In the genomic region with DNA sequence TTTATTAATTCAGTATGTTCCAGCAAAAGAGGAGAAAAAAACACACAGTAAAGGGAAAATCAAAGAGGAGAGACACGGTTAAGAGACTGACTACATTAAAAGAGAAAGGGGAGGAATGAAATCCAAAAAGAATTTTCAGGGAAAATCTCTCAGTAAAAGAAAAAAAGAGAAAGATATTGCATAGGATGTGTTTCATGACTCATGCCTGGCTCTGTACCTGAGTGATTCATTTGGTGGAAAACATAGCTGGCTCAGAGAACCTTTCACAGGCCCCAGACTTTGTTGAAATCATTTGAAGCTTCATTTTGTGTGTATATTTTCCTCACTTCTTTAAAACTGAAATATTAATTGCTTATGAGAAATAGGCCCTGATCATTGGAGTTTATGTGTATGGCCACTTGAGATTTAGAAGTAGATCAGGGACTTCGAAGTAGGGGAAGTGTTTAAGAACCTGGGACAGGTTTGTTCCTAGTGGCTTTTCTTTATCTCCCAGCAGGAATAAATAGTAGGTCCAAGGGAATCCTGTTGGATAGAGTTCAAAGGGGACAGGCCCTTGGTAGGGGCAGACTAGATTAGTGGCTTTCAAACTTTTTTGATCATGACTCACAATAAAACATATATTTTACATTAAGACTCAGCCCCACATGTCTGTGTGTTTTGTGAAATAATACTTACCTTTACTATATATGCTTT, we compare ENCODE assay signal across 12 cellular contexts.
DNase-seq lines count a peak whose midpoint lies in the region; ATAC-seq and TF ChIP-seq lines count a peak whose summit lies in the region.
"Had no signal": no experiment of that assay in that cellular context is flagged by ENCODE, and none has a peak within 500 bp of the region (broad histone marks: within the 10 kb centered on the region; RNA-seq: fewer than 3 reads in every experiment).

No MANE protein-coding gene starts in this region.

- DNase-seq in EL (peak; percentile 47), NCI-H226 (peak; percentile 70), epithelial cell of esophagus (ENCODE audit: low read depth) (peak; percentile 85), sciatic nerve (ENCODE audit: low spot score) (no peak), tibial artery (no peak), NCI-H82 (lab: John Stamatoyannopoulos, UW) (no peak)
- DNase-seq: activated B cell treated with CpG ODN at 0.5 μM for 24 hours; cortex of kidney; NCI-H524; stimulated activated CD4-positive, alpha-beta T cell treated with anti-CD3 and anti-CD28 coated beads, Interleukin-1b, Interleukin-23, amount 100 ng/mL, for 48 hours had no signal

- peaks cover 0 to 8% (median 0%) of the 10 kb centered on the region in 4 donors for H3K4me1 ChIP-seq in tibial artery

- H3K27ac ChIP-seq in tibial artery, result peak overlapping the region in 1 of 2 donors; percentile 27

- intact Hi-C loops in sciatic nerve (cut with DNase I) (no loop called here), tibial artery (cut with DNase I; ENCODE audit: low total_unique reads) (loop anchor here (5.0 kb wide), 1 partner anchor 48 kb away; no protein-coding TSS in a partner anchor)

- H3K36me3 ChIP-seq in tibial artery, result no peaks in the 10 kb centered on the region

- H3K9me3 ChIP-seq in tibial artery, result no peaks in the 10 kb centered on the region

- TF ChIP-seq CTCF in epithelial cell of esophagus (IDR thresholded peaks at IDR 0.05; ENCODE audit: insufficient read depth, low read depth, low read length, missing control alignments), result no peak
- TF ChIP-seq CTCF in tibial artery (IDR thresholded peaks at IDR 0.05), result no peak

- H3K4me3 ChIP-seq in epithelial cell of esophagus (ENCODE audit: low read length) (no peak overlapping the region), tibial artery (no peak overlapping the region)

- H3K27me3 ChIP-seq in tibial artery, result no peaks in the 10 kb centered on the region

- ATAC-seq in sciatic nerve (peak; percentile 58), HG03280 (IDR thresholded peaks at IDR 0.05; ENCODE audit: unreplicated experiment) (no peak), HG03175 (IDR thresholded peaks at IDR 0.05; ENCODE audit: unreplicated experiment) (no peak)

Comparison
In these comparisons a context has a peak if more than half of its experiments do, and no peak if none do; other contexts are left out.
1. DNase-seq: peak in EL (single experiment), NCI-H226 (single experiment) and epithelial cell of esophagus (single experiment); none in sciatic nerve (single experiment), tibial artery (0 of 2) and NCI-H82 (single experiment).